ENCODE assay signal across 19 cellular contexts in the genomic region with DNA sequence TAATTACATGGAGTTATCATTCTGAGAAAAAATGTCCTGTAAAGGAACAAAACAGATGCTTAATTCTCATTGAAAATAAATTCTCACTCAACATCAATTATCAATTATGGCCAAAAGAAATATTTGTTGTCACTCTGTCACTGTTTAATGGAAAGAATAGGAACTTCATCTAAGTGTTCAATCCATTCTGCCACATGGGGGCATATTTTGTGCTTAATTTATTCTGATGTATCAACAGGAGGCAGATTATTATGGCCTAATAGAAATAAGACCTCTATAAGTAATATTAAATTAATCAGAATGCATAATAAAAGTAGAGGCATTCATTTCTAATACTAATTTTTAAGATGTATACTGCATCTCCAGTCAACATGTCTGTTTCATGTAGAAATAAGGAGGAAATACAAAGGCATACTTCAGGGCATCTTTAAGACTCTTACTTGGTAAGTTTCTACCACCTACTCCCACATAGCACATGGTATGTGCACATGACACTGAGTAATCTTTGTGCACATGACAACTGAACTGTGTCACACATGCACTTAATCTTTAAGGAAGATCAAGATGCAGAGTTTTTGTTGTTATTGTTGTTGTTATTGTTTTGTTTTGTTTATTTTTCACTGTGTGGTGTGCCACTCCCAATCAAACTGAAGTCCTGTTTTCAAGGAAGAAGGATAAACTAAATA.
A peak's percentile ranks its signal among the peaks of the same experiment; 100 is the strongest.
DNase-seq lines count a peak whose midpoint lies in the region; FAIRE-seq and TF ChIP-seq lines count a peak whose summit lies in the region.
"Had no signal": no experiment of that assay in that cellular context is flagged by ENCODE, and none has a peak within 500 bp of the region (broad histone marks: within the 10 kb centered on the region; RNA-seq: fewer than 3 reads in every experiment).

No MANE protein-coding gene starts in this region.

- TF ChIP-seq CTCF in bronchial epithelial cell (IDR thresholded peaks at IDR 0.05; ENCODE audit: insufficient read depth, low read length, severe bottlenecking) (no peak), right atrium auricular region (IDR thresholded peaks at IDR 0.05) (peak in 1 of 2 donors; percentile 36)

- H3K36me3 ChIP-seq in bronchial epithelial cell (ENCODE audit: control insufficient read depth, insufficient read depth, low read length) (no peaks in the 10 kb centered on the region), right atrium auricular region (no peaks in the 10 kb centered on the region)
- H3K36me3 ChIP-seq: lower lobe of right lung had no signal

- no peaks in the 10 kb centered on the region for H3K4me1 ChIP-seq in right atrium auricular region
- H3K4me1 ChIP-seq: lower lobe of right lung had no signal

- H3K27me3 ChIP-seq in bronchial epithelial cell (ENCODE audit: control insufficient read depth, insufficient read depth, low read length): no peaks in the 10 kb centered on the region
- no peaks in the 10 kb centered on the region for H3K27me3 ChIP-seq in right atrium auricular region

- H3K4me3 ChIP-seq in bronchial epithelial cell (ENCODE audit: low read depth, low read length): no peak overlapping the region
- H3K4me3 ChIP-seq in right atrium auricular region: no peak overlapping the region
- H3K4me3 ChIP-seq: lower lobe of right lung had no signal

- no peak for FAIRE-seq in bronchial epithelial cell (lab: Jason Lieb, UNC)
- FAIRE-seq: GM18507 had no signal

- H3K27ac ChIP-seq in right atrium auricular region: no peak overlapping the region
- H3K27ac ChIP-seq: lower lobe of right lung had no signal

- DNase-seq in DMS114 treated with DMSO at 0.1 percent for 48 hours (lab: John Stamatoyannopoulos, UW; ENCODE audit: unreplicated experiment): peak; percentile 75
- DNase-seq in LHCN-M2 (ENCODE audit: low read depth): peak; percentile 49
- peak; percentile 41 for DNase-seq in bronchial epithelial cell (ENCODE audit: low read depth)
- peak; percentile 29 for DNase-seq in kidney tubule cell (ENCODE audit: low spot score)
- DNase-seq in AML-193 (lab: John Stamatoyannopoulos, UW): no peak
- no peak for DNase-seq in pons (ENCODE audit: low spot score)
- no peak for DNase-seq in OCI-M2 (lab: John Stamatoyannopoulos, UW; ENCODE audit: unreplicated experiment)
- no peak for DNase-seq in right atrium auricular region (ENCODE audit: low spot score)
- DNase-seq: activated CD4-positive, alpha-beta T cell treated with anti-CD3 and anti-CD28 coated beads, Interleukin-2, amount 10 ng/mL, durations not matched to agents 24 days and 14 days; activated T-cell treated with anti-CD3 and anti-CD28 coated beads for 4 hours; CD8-positive, alpha-beta memory T cell; cerebellar nuclear complex; erythroblast; lower lobe of right lung; natural killer cell; NCI-H1694; NCI-H526 treated with DMSO at 0.1 percent for 48 hours; retina had no signal

- H3K9me3 ChIP-seq in right atrium auricular region: no peaks in the 10 kb centered on the region
- H3K9me3 ChIP-seq: lower lobe of right lung had no signal

Comparison
In these comparisons a context has a peak if more than half of its experiments do, and no peak if none do; other contexts are left out.
1. DNase-seq: peak in DMS114 treated with DMSO at 0.1 percent for 48 hours (single experiment), LHCN-M2 (single experiment), bronchial epithelial cell (single experiment) and kidney tubule cell (single experiment); none in AML-193 (0 of 2), pons (single experiment), OCI-M2 (single experiment) and right atrium auricular region (single experiment).